ENCODE assay signal across 1 cellular context in genomic region chr16:52573365-52574104, GRCh38.
TF ChIP-seq lines count a peak whose summit lies in the region.

No MANE protein-coding gene starts in this region.

TF ChIP-seq in HepG2, 621 proteins besides CTCF, POLR2A, EP300 and RAD21 (continued from another document and continues in another):
- TF ChIP-seq GLMP (CRISPR knock-in tag; IDR thresholded peaks at IDR 0.05; ENCODE audit: borderline replicate concordance) (no peak), KDM6A (CRISPR knock-in tag; IDR thresholded peaks at IDR 0.05; ENCODE audit: low read depth) (peak; percentile 84), PHF20 (CRISPR knock-in tag; IDR thresholded peaks at IDR 0.05) (no peak), JUNB (CRISPR knock-in tag; IDR thresholded peaks at IDR 0.05; ENCODE audit: borderline replicate concordance) (no peak), MBNL3 (CRISPR knock-in tag; conservative IDR thresholded peaks at IDR 0.05) (no peak), SATB2 (CRISPR knock-in tag; IDR thresholded peaks at IDR 0.05) (no peak), PAF1 (CRISPR knock-in tag; IDR thresholded peaks at IDR 0.05) (no peak), ZNF746 (CRISPR knock-in tag; IDR thresholded peaks at IDR 0.05) (peak; percentile 44; the same call in 1 of the 2 replicates), ZSCAN30 (CRISPR knock-in tag; IDR thresholded peaks at IDR 0.05) (no peak), ZBTB43 (CRISPR knock-in tag; conservative IDR thresholded peaks at IDR 0.05) (peak; percentile 65; the same call in 1 of the 2 replicates), SP5 (CRISPR knock-in tag; IDR thresholded peaks at IDR 0.05; ENCODE audit: borderline replicate concordance, low read depth) (peak; percentile 94), CBX2 (IDR thresholded peaks at IDR 0.05; ENCODE audit: low read depth, low read length) (no peak), CBX2 (CRISPR knock-in tag; IDR thresholded peaks at IDR 0.05; ENCODE audit: low read depth) (no peak), AGO1 (IDR thresholded peaks at IDR 0.05; ENCODE audit: low read depth, low read length, poor library complexity, severe bottlenecking) (no peak), RAD51 (IDR thresholded peaks at IDR 0.05; ENCODE audit: borderline replicate concordance) (no peak), ZMAT5 (CRISPR knock-in tag; IDR thresholded peaks at IDR 0.05; ENCODE audit: borderline replicate concordance, low read depth) (no peak), MXD1 (CRISPR knock-in tag; IDR thresholded peaks at IDR 0.05) (no peak), ELK4 (CRISPR knock-in tag; IDR thresholded peaks at IDR 0.05; ENCODE audit: borderline replicate concordance) (no peak), EZH2 (conservative IDR thresholded peaks at IDR 0.05; ENCODE audit: low read depth, low read length) (no peak), CREBL2 (CRISPR knock-in tag; IDR thresholded peaks at IDR 0.05; ENCODE audit: borderline replicate concordance) (no peak), PPARG (CRISPR knock-in tag; conservative IDR thresholded peaks at IDR 0.05) (peak; percentile 84), SMAD3 (CRISPR knock-in tag; IDR thresholded peaks at IDR 0.05) (peak; percentile 75; the same call in 1 of the 2 replicates), AKAP8 (CRISPR knock-in tag; IDR thresholded peaks at IDR 0.05) (no peak), ZNF792 (CRISPR knock-in tag; IDR thresholded peaks at IDR 0.05) (peak; percentile 77; the same call in 1 of the 2 replicates), MED8 (CRISPR knock-in tag; IDR thresholded peaks at IDR 0.05; ENCODE audit: insufficient replicate concordance) (no peak), SP2 (CRISPR knock-in tag; IDR thresholded peaks at IDR 0.05) (no peak), HNRNPH1 (optimal IDR thresholded peaks at IDR 0.05; ENCODE audit: low read depth, low read length) (no peak), SMARCC2 (IDR thresholded peaks at IDR 0.05) (no peak), KMT2A (CRISPR knock-in tag; IDR thresholded peaks at IDR 0.05) (no peak; the same call in 1 of the 2 replicates), REPIN1 (CRISPR knock-in tag; IDR thresholded peaks at IDR 0.05; ENCODE audit: borderline replicate concordance, low read depth) (peak; percentile 93), ZNF749 (CRISPR knock-in tag; IDR thresholded peaks at IDR 0.05; ENCODE audit: borderline replicate concordance) (no peak), MAF1 (CRISPR knock-in tag; IDR thresholded peaks at IDR 0.05; ENCODE audit: borderline replicate concordance) (no peak), ZFP36L1 (CRISPR knock-in tag; IDR thresholded peaks at IDR 0.05) (peak; percentile 49; the same call in 1 of the 2 replicates), BRD4 (CRISPR knock-in tag; IDR thresholded peaks at IDR 0.05) (no peak), SUZ12 (IDR thresholded peaks at IDR 0.05; ENCODE audit: low read depth, low read length) (no peak), REST (IDR thresholded peaks at IDR 0.05; ENCODE audit: borderline replicate concordance in 1 of 2, low read depth in 1 of 2, low read length in 2 of 2) (0 out of 4 replicates have a peak, but pooled peaks of 1 of the 2 experiments have one; percentile 25), ZBTB37 (CRISPR knock-in tag; IDR thresholded peaks at IDR 0.05) (no peak), NFE2 (CRISPR knock-in tag; IDR thresholded peaks at IDR 0.05) (no peak), HNF4G (IDR thresholded peaks at IDR 0.05; ENCODE audit: borderline replicate concordance, low read depth, low read length) (no peak), HNF4G (CRISPR knock-in tag; IDR thresholded peaks at IDR 0.05; ENCODE audit: borderline replicate concordance, low read depth) (no peak; the same call in 1 of the 2 replicates), KDM5A (IDR thresholded peaks at IDR 0.05; ENCODE audit: borderline replicate concordance, low read length) (no peak; the same call in 1 of the 2 replicates), SOX13 (IDR thresholded peaks at IDR 0.05) (no peak), SOX13 (CRISPR knock-in tag; conservative IDR thresholded peaks at IDR 0.05 in 1 of 2, IDR thresholded peaks at IDR 0.05 in 1 of 2) (peak in 1 of 2 experiments; percentile 92; a peak in 2 of 4 replicates), ZNF430 (CRISPR knock-in tag; IDR thresholded peaks at IDR 0.05) (peak; percentile 89; the same call in 1 of the 2 replicates), NPAS2 (CRISPR knock-in tag; IDR thresholded peaks at IDR 0.05; ENCODE audit: borderline replicate concordance) (no peak), NFRKB (IDR thresholded peaks at IDR 0.05) (no peak), ZNF335 (CRISPR knock-in tag; IDR thresholded peaks at IDR 0.05) (no peak), ZNF616 (CRISPR knock-in tag; IDR thresholded peaks at IDR 0.05; ENCODE audit: low read depth) (no peak), PHF5A (CRISPR knock-in tag; IDR thresholded peaks at IDR 0.05; ENCODE audit: low read depth, unreplicated experiment) (peak; percentile 88), ZNF441 (CRISPR knock-in tag; IDR thresholded peaks at IDR 0.05; ENCODE audit: borderline replicate concordance) (peak; percentile 79)
- TF ChIP-seq, protein P1, sequence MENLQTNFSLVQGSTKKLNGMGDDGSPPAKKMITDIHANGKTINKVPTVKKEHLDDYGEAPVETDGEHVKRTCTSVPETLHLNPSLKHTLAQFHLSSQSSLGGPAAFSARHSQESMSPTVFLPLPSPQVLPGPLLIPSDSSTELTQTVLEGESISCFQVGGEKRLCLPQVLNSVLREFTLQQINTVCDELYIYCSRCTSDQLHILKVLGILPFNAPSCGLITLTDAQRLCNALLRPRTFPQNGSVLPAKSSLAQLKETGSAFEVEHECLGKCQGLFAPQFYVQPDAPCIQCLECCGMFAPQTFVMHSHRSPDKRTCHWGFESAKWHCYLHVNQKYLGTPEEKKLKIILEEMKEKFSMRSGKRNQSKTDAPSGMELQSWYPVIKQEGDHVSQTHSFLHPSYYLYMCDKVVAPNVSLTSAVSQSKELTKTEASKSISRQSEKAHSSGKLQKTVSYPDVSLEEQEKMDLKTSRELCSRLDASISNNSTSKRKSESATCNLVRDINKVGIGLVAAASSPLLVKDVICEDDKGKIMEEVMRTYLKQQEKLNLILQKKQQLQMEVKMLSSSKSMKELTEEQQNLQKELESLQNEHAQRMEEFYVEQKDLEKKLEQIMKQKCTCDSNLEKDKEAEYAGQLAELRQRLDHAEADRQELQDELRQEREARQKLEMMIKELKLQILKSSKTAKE (CRISPR knock-in tag; IDR thresholded peaks at IDR 0.05; ENCODE audit: borderline replicate concordance), result 0 out of 2 replicates have a peak, but pooled peaks have one; percentile 55
- TF ChIP-seq, protein P2, sequence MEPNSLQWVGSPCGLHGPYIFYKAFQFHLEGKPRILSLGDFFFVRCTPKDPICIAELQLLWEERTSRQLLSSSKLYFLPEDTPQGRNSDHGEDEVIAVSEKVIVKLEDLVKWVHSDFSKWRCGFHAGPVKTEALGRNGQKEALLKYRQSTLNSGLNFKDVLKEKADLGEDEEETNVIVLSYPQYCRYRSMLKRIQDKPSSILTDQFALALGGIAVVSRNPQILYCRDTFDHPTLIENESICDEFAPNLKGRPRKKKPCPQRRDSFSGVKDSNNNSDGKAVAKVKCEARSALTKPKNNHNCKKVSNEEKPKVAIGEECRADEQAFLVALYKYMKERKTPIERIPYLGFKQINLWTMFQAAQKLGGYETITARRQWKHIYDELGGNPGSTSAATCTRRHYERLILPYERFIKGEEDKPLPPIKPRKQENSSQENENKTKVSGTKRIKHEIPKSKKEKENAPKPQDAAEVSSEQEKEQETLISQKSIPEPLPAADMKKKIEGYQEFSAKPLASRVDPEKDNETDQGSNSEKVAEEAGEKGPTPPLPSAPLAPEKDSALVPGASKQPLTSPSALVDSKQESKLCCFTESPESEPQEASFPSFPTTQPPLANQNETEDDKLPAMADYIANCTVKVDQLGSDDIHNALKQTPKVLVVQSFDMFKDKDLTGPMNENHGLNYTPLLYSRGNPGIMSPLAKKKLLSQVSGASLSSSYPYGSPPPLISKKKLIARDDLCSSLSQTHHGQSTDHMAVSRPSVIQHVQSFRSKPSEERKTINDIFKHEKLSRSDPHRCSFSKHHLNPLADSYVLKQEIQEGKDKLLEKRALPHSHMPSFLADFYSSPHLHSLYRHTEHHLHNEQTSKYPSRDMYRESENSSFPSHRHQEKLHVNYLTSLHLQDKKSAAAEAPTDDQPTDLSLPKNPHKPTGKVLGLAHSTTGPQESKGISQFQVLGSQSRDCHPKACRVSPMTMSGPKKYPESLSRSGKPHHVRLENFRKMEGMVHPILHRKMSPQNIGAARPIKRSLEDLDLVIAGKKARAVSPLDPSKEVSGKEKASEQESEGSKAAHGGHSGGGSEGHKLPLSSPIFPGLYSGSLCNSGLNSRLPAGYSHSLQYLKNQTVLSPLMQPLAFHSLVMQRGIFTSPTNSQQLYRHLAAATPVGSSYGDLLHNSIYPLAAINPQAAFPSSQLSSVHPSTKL (CRISPR knock-in tag; IDR thresholded peaks at IDR 0.05), result peak; percentile 97
